ENCODE assay signal across 18 cellular contexts in genomic region chr2:30768708-30769580, GRCh38. TPM values are rescaled to one million over a fixed set of nuclear protein-coding genes. Genes with fewer than 3 reads are reported as not detected.
"Had no signal": no experiment of that assay in that cellular context is flagged by ENCODE, and none has a peak within 500 bp of the region (broad histone marks: within the 10 kb centered on the region; RNA-seq: fewer than 3 reads in every experiment).

No MANE protein-coding gene starts in this region.

- ATAC-seq: activated naive CD4-positive, alpha-beta T cell treated with anti-CD3 and anti-CD28 coated beads, Interleukin-2, amount 50 U/mL, for 72 hours; activated T-cell treated with anti-CD3 and anti-CD28 coated beads, Interleukin-2, amount 50 U/mL, for 72 hours; right cardiac atrium; stimulated activated naive CD8-positive, alpha-beta T cell treated with anti-CD3 and anti-CD28 coated beads, Interleukin-15, Interleukin-2, amounts not matched to agents 100 U/mL and 50 U/mL, for 24 hours; T-cell had no signal

- H3K36me3 ChIP-seq: neural progenitor cell, suprapubic skin had no signal

- H3K4me1 ChIP-seq: neural progenitor cell, suprapubic skin had no signal

- H3K9me3 ChIP-seq: suprapubic skin had no signal

- H3K4me3 ChIP-seq: neural progenitor cell, SK-N-MC, skin epidermis, suprapubic skin had no signal

- H3K9ac ChIP-seq: neural progenitor cell had no signal

- H3K4me2 ChIP-seq: neural progenitor cell had no signal

- H3K27me3 ChIP-seq: neural progenitor cell had no signal

- H3K27ac ChIP-seq: neural progenitor cell, SK-N-MC, skin epidermis, suprapubic skin had no signal

- DNase-seq: activated CD4-positive, alpha-beta memory T cell treated with anti-CD3 and anti-CD28 coated beads for 36 hours; activated gamma-delta T cell; activated T-cell treated with anti-CD3 and anti-CD28 coated beads, Interleukin-2, amount 50 U/mL, for 72 hours; cerebellar nuclear complex; mammary epithelial cell; naive B cell; right cardiac atrium; stimulated activated CD4-positive, alpha-beta T cell treated with anti-CD3 and anti-CD28 coated beads, Interleukin-15, amount 100 ng/mL, for 24 hours; stimulated activated CD4-positive, alpha-beta T cell treated with anti-CD3 and anti-CD28 coated beads, Interleukin-4, amount 100 ng/mL, for 24 hours; stimulated activated naive CD8-positive, alpha-beta T cell treated with anti-CD3 and anti-CD28 coated beads, Interleukin-15, Interleukin-2, amounts not matched to agents 100 U/mL and 50 U/mL, for 24 hours; trophoblast cell had no signal

RNA-seq across cellular contexts. Expression of gene CAPN13, which starts 38.3 kb away (rescaled TPM):
- total RNA-seq: activated CD4-positive, alpha-beta memory T cell treated with anti-CD3 and anti-CD28 coated beads for 36 hours; activated naive CD4-positive, alpha-beta T cell treated with anti-CD3 and anti-CD28 coated beads, Interleukin-2, amount 50 U/mL, for 72 hours; activated T-cell treated with anti-CD3 and anti-CD28 coated beads, Interleukin-2, amount 50 U/mL, for 72 hours; frontal cortex; right cardiac atrium had no signal
- polyA plus RNA-seq: mammary epithelial cell, right cardiac atrium had no signal
